8 cellular contexts compared by ENCODE assay signal in genomic region chr22:50526849-50527801, GRCh38. TPM values are rescaled to one million over a fixed set of nuclear protein-coding genes. Genes with fewer than 3 reads are reported as not detected.
A peak's percentile ranks its signal among the peaks of the same experiment; 100 is the strongest.
DNase-seq lines count a peak whose midpoint lies in the region; ATAC-seq and TF ChIP-seq lines count a peak whose summit lies in the region.

No MANE protein-coding gene starts in this region.

- peaks cover 25% of the 10 kb centered on the region for H3K36me3 ChIP-seq in DND-41 (ENCODE audit: insufficient read depth, low read length)
- peaks cover 17% of the 10 kb centered on the region for H3K36me3 ChIP-seq in HUES6 (ENCODE audit: control insufficient read depth, insufficient read depth, low read length)

- H4K20me1 ChIP-seq in DND-41 (ENCODE audit: insufficient read depth, low read length): peaks cover 29% of the 10 kb centered on the region

- H2AFZ ChIP-seq in DND-41 (ENCODE audit: low read depth, low read length): peak overlapping the region; percentile 92

- H3K27ac Mint-ChIP-seq in WTC11 (no peak overlapping the region), neural crest cell (ENCODE audit: unreplicated experiment) (no peak overlapping the region)

- H3K36me3 Mint-ChIP-seq in WTC11: no peaks in the 10 kb centered on the region
- H3K36me3 Mint-ChIP-seq in neural crest cell (ENCODE audit: low read depth): peaks cover 6% of the 10 kb centered on the region

- POLR2A ChIA-PET in WTC11 (lab: Charles Lee): interaction anchor here (0.5 to 0.7 kb wide), 2 partner anchors 9 to 43 kb away, joined by 3 to 6 read pairs; no protein-coding TSS in a partner anchor

- H3K9me3 ChIP-seq in DND-41 (ENCODE audit: insufficient read depth, low read length, severe bottlenecking): no peaks in the 10 kb centered on the region
- no peaks in the 10 kb centered on the region for H3K9me3 ChIP-seq in HUES6 (ENCODE audit: control insufficient read depth, insufficient read depth, low read depth, low read length)

- H3K4me3 Mint-ChIP-seq in WTC11 (peak overlapping the region; percentile 64), neural crest cell (peak overlapping the region; percentile 85)

- H3K27ac ChIP-seq in DND-41 (ENCODE audit: low read length) (peak overlapping the region; percentile 92), HUES6 (ENCODE audit: low read depth, low read length) (no peak overlapping the region)

- ATAC-seq in DND-41 (ENCODE audit: insufficient read depth, low read depth) (no peak), WTC11 (peak; percentile 43), GM18870 (IDR thresholded peaks at IDR 0.05; ENCODE audit: unreplicated experiment) (no peak), HG03354 (IDR thresholded peaks at IDR 0.05; ENCODE audit: poor library complexity, severe bottlenecking, unreplicated experiment) (no peak), HG03378 (IDR thresholded peaks at IDR 0.05; ENCODE audit: unreplicated experiment) (no peak)

- H3K4me3 ChIP-seq in DND-41 (ENCODE audit: low read depth in 1 of 2, low read length in 2 of 2) (peak overlapping the region; percentile 80 to 89; a peak in 3 of 4 replicates), HUES6 (ENCODE audit: low read depth, low read length) (peak overlapping the region; percentile 91)

- peak overlapping the region; percentile 98 for H3K4me2 ChIP-seq in DND-41 (ENCODE audit: insufficient read depth, low read length)

- TF ChIP-seq CTCF in DND-41 (IDR thresholded peaks at IDR 0.05; ENCODE audit: borderline replicate concordance, extremely low read depth, low read length, poor library complexity, severe bottlenecking): no peak
- no peak for TF ChIP-seq CTCF in WTC11 (IDR thresholded peaks at IDR 0.05)
- TF ChIP-seq CTCF in neural crest cell (conservative IDR thresholded peaks at IDR 0.05): no peak

- H3K79me2 ChIP-seq in DND-41 (ENCODE audit: insufficient read depth, low read length): peaks cover 44% of the 10 kb centered on the region

- H3K4me1 ChIP-seq in DND-41 (ENCODE audit: insufficient read depth, low read length): peaks cover 40% of the 10 kb centered on the region
- peaks cover 11% of the 10 kb centered on the region for H3K4me1 ChIP-seq in HUES6 (ENCODE audit: control insufficient read depth, insufficient read depth, low read length)

- DNase-seq in DND-41: peak; percentile 50
- DNase-seq in WTC11 (ENCODE audit: low spot score): peak; percentile 71
- peak; percentile 66 for DNase-seq in fibroblast of gingiva (ENCODE audit: low read depth)
- DNase-seq in neural crest cell (ENCODE audit: low read depth, low spot score): no peak

- H3K27me3 Mint-ChIP-seq in WTC11 (ENCODE audit: low read depth): peaks cover 54% of the 10 kb centered on the region
- peaks cover 55% of the 10 kb centered on the region for H3K27me3 Mint-ChIP-seq in neural crest cell (ENCODE audit: low read depth)

- H3K9me3 Mint-ChIP-seq in WTC11: no peaks in the 10 kb centered on the region
- no peaks in the 10 kb centered on the region for H3K9me3 Mint-ChIP-seq in neural crest cell

- CTCF ChIA-PET in WTC11 (lab: Charles Lee): interaction anchor here (0.6 to 4.3 kb wide), 6 partner anchors 18 to 137 kb away, joined by 3 to 60 read pairs (median 6); partner anchors contain the start of genes LMF2, NCAPH2 and SYCE3

- peaks cover 15% of the 10 kb centered on the region for H3K4me1 Mint-ChIP-seq in WTC11
- peaks cover 17% of the 10 kb centered on the region for H3K4me1 Mint-ChIP-seq in neural crest cell

- no peaks in the 10 kb centered on the region for H3K27me3 ChIP-seq in DND-41 (ENCODE audit: insufficient read depth, low read length, poor library complexity)
- peaks cover 57% of the 10 kb centered on the region for H3K27me3 ChIP-seq in HUES6 (ENCODE audit: control insufficient read depth, insufficient read depth, low read length)

- H3K9ac ChIP-seq in DND-41 (ENCODE audit: low read depth, low read length): peak overlapping the region; percentile 74
- peak overlapping the region; percentile 91 for H3K9ac ChIP-seq in HUES6 (ENCODE audit: low read length)

TF ChIP-seq in WTC11, 78 proteins besides CTCF, POLR2A, EP300 and RAD21:
- no peak for TF ChIP-seq TEAD1 (CRISPR knock-in tag; IDR thresholded peaks at IDR 0.05)
- TF ChIP-seq, protein P1, sequence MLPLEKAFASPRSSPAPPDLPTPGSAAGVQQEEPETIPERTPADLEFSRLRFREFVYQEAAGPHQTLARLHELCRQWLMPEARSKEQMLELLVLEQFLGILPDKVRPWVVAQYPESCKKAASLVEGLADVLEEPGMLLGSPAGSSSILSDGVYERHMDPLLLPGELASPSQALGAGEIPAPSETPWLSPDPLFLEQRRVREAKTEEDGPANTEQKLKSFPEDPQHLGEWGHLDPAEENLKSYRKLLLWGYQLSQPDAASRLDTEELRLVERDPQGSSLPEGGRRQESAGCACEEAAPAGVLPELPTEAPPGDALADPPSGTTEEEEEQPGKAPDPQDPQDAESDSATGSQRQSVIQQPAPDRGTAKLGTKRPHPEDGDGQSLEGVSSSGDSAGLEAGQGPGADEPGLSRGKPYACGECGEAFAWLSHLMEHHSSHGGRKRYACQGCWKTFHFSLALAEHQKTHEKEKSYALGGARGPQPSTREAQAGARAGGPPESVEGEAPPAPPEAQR (CRISPR knock-in tag; IDR thresholded peaks at IDR 0.05): no peak
- no peak for TF ChIP-seq ZNF423 (CRISPR knock-in tag; IDR thresholded peaks at IDR 0.05)
- TF ChIP-seq, protein P2, sequence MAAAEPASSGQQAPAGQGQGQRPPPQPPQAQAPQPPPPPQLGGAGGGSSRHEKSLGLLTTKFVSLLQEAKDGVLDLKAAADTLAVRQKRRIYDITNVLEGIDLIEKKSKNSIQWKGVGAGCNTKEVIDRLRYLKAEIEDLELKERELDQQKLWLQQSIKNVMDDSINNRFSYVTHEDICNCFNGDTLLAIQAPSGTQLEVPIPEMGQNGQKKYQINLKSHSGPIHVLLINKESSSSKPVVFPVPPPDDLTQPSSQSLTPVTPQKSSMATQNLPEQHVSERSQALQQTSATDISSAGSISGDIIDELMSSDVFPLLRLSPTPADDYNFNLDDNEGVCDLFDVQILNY (CRISPR knock-in tag; IDR thresholded peaks at IDR 0.05): 0 out of 2 replicates have a peak, but pooled peaks have one; percentile 4
- TF ChIP-seq ZNF121 (CRISPR knock-in tag; IDR thresholded peaks at IDR 0.05): peak; percentile 80
TF ChIP-seq in WTC11: peak in this region for 2.

RNA-seq across cellular contexts. Expression of gene SCO2, which starts 1.7 kb away (rescaled TPM):
- total RNA-seq in WTC11 (2021) (1.5 to 5.5 TPM in 2 of 3 replicates, not detected in the other), neural crest cell (2.3 and 4.2 TPM in 2 replicates)

RNA-seq across cellular contexts. Expression of gene TYMP, which starts 2.7 kb away (rescaled TPM):
- total RNA-seq in WTC11 (2021) (1.2 to 1.8 TPM (median 1.5 TPM) in 3 replicates), neural crest cell (0.86 and 1.2 TPM in 2 replicates)

RNA-seq across cellular contexts. Expression of gene KLHDC7B, which starts 18.6 kb away (rescaled TPM):
- not detected in 3 replicates for total RNA-seq in WTC11 (2021)
- total RNA-seq in neural crest cell: 0.05 and 0.07 TPM in 2 replicates

RNA-seq across cellular contexts. Expression of gene NCAPH2, which starts 19.1 kb away (rescaled TPM):
- 69.8 to 78.4 TPM (median 70.3 TPM) in 3 replicates for total RNA-seq in WTC11 (2021)
- total RNA-seq in neural crest cell: 114 and 116 TPM in 2 replicates

RNA-seq across cellular contexts. Expression of gene LMF2, which starts 19.6 kb away (rescaled TPM):
- 38.1 to 43.7 TPM (median 39.8 TPM) in 3 replicates for total RNA-seq in WTC11 (2021)
- total RNA-seq in neural crest cell: 76.6 and 82.9 TPM in 2 replicates
